21 cellular contexts compared by ENCODE assay signal in the genomic region with DNA sequence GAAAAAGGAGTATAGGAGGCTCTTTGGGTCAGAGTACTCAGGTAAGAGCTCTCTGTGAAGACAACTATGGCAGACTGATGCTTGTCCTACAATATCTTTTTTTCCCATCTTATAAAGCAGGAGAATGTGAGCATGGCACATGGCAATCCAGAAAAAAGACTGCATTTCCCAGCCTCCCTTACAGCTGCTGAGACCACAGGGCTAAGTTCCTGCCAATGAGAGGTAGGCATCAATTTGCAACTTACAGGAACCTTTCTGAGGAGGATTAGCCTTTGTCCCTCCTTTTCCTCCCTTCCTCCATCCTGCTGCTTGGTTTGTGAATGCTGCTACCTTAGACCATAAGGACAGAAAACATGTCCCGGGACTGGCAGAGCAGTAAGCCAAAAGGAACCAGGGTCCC. TPM values are rescaled to one million over a fixed set of nuclear protein-coding genes. Genes with fewer than 3 reads are reported as not detected.
"Had no signal": no experiment of that assay in that cellular context is flagged by ENCODE, and none has a peak within 500 bp of the region (broad histone marks: within the 10 kb centered on the region; RNA-seq: fewer than 3 reads in every experiment).

No MANE protein-coding gene starts in this region.

- H3K4me1 ChIP-seq: esophagus muscularis mucosa, gastrocnemius medialis, heart right ventricle, right atrium auricular region, sigmoid colon, transverse colon had no signal

- H3K36me3 ChIP-seq: esophagus muscularis mucosa, gastrocnemius medialis, heart right ventricle, ovary, right atrium auricular region, sigmoid colon, thoracic aorta, transverse colon had no signal

- H3K4me3 ChIP-seq: esophagus muscularis mucosa, gastrocnemius medialis, heart right ventricle, mucosa of descending colon, ovary, right atrium auricular region, sigmoid colon, skin epidermis, thoracic aorta, transverse colon had no signal

- ATAC-seq: gastrocnemius medialis; heart right ventricle; mucosa of descending colon; naive thymus-derived CD8-positive, alpha-beta T cell; stimulated activated naive B cell treated with anti-CD40 and anti-IgM and Interleukin-4, amounts not matched to agents 10 μg/mL and 1 μg/mL and 100 μg/mL, for 72 hours; stimulated activated naive CD8-positive, alpha-beta T cell treated with anti-CD3 and anti-CD28 coated beads, Interleukin-15, amount 100 ng/mL, for 72 hours had no signal

- H3K9me3 ChIP-seq: esophagus muscularis mucosa, gastrocnemius medialis, heart right ventricle, mucosa of descending colon, ovary, right atrium auricular region, sigmoid colon, thoracic aorta, transverse colon had no signal

- DNase-seq: effector memory CD4-positive, alpha-beta T cell; gastrocnemius medialis; heart right ventricle; hypothalamus; mammary epithelial cell; mucosa of descending colon; naive thymus-derived CD8-positive, alpha-beta T cell; ovary; sigmoid colon; stimulated activated CD4-positive, alpha-beta T cell treated with anti-CD3 and anti-CD28 coated beads, Interleukin-2, amount 100 ng/mL, for 24 hours; stimulated activated CD4-positive, alpha-beta T cell treated with anti-CD3 and anti-CD28 coated beads, Interleukin-4, amount 100 ng/mL, for 4 hours; stimulated activated naive B cell treated with anti-CD40 and anti-IgM and Interleukin-4, amounts not matched to agents 10 μg/mL and 1 μg/mL and 100 μg/mL, for 72 hours; stimulated activated naive CD8-positive, alpha-beta T cell treated with anti-CD3 and anti-CD28 coated beads, Interleukin-15, amount 100 ng/mL, for 72 hours; transverse colon had no signal

- H3K27me3 Mint-ChIP-seq: stimulated activated naive B cell treated with anti-CD40 and anti-IgM and Interleukin-4, amounts not matched to agents 10 μg/mL and 1 μg/mL and 100 μg/mL, for 72 hours; stimulated activated naive CD8-positive, alpha-beta T cell treated with anti-CD3 and anti-CD28 coated beads, Interleukin-15, amount 100 ng/mL, for 72 hours had no signal

- H3K27ac ChIP-seq: epithelial cell of prostate, esophagus muscularis mucosa, gastrocnemius medialis, heart right ventricle, ovary, right atrium auricular region, sigmoid colon, skin epidermis, thoracic aorta, transverse colon had no signal

- H3K27me3 ChIP-seq: esophagus muscularis mucosa, gastrocnemius medialis, heart right ventricle, ovary, right atrium auricular region, sigmoid colon, transverse colon had no signal

- H3K27ac Mint-ChIP-seq: stimulated activated naive B cell treated with anti-CD40 and anti-IgM and Interleukin-4, amounts not matched to agents 10 μg/mL and 1 μg/mL and 100 μg/mL, for 72 hours had no signal

- H3K4me1 Mint-ChIP-seq: naive thymus-derived CD8-positive, alpha-beta T cell; stimulated activated naive B cell treated with anti-CD40 and anti-IgM and Interleukin-4, amounts not matched to agents 10 μg/mL and 1 μg/mL and 100 μg/mL, for 72 hours; stimulated activated naive CD8-positive, alpha-beta T cell treated with anti-CD3 and anti-CD28 coated beads, Interleukin-15, amount 100 ng/mL, for 72 hours had no signal

- H3K4me3 Mint-ChIP-seq: naive thymus-derived CD8-positive, alpha-beta T cell; stimulated activated naive B cell treated with anti-CD40 and anti-IgM and Interleukin-4, amounts not matched to agents 10 μg/mL and 1 μg/mL and 100 μg/mL, for 72 hours; stimulated activated naive CD8-positive, alpha-beta T cell treated with anti-CD3 and anti-CD28 coated beads, Interleukin-15, amount 100 ng/mL, for 72 hours had no signal

RNA-seq across cellular contexts. Expression of gene ST8SIA5, which starts 37.8 kb away (rescaled TPM):
- total RNA-seq: fibroblast of villous mesenchyme, mammary epithelial cell, ureter had no signal
- polyA plus RNA-seq: naive thymus-derived CD8-positive, alpha-beta T cell had no signal
